24 cellular contexts compared by ENCODE assay signal in the genomic region with DNA sequence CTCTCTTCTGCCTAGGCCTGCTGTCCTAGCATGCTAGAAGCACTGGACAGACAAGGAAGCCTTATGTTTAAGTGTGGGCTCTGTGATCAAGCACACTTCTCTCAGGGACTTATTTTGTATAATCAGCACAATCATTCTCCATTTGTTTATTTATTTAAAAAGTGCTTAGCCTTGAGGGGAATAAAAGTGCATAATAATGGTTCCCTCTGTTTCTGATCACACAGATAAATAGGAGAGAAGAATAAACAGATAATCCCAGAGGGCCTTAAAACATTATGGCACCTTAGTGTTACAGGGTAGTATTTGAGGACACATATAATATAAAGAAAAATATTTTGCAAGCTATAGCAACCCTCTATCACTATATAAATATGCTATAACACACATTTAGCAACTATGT.
"Had no signal": no experiment of that assay in that cellular context is flagged by ENCODE, and none has a peak within 500 bp of the region (broad histone marks: within the 10 kb centered on the region; RNA-seq: fewer than 3 reads in every experiment).

No MANE protein-coding gene starts in this region.

- H3K4me3 ChIP-seq: K562, SJSA1 had no signal

- H3K27ac ChIP-seq: KMS-11, SJSA1 had no signal

- H3K9me3 ChIP-seq: SJSA1 had no signal

- H3K4me2 ChIP-seq: KMS-11 had no signal

- H3K36me3 Mint-ChIP-seq: IgD-negative memory B cell had no signal

- H3K9ac ChIP-seq: KMS-11 had no signal

- H3K4me1 ChIP-seq: SJSA1 had no signal

- H3K4me3 Mint-ChIP-seq: IgD-negative memory B cell had no signal

- DNase-seq: Kasumi-1, MV-4-11, NCI-H1048, NCI-H1105, NCI-H1436 treated with DMSO at 0.1 percent for 48 hours, NCI-H1694, NCI-H187 treated with DMSO at 0.1 percent for 48 hours, NCI-H2029 treated with DMSO at 0.1 percent for 48 hours, NCI-H2171, NCI-H226, NCI-H446, NCI-H510A, NCI-H524 treated with DMSO at 0.1 percent for 48 hours, NCI-H69, NCI-H774, Right ventricle myocardium superior, RPMI8226, SIG-M5 had no signal

- H3K27me3 Mint-ChIP-seq: IgD-negative memory B cell had no signal

- H3K27me3 ChIP-seq: SJSA1 had no signal

- H3K36me3 ChIP-seq: SJSA1 had no signal

- FAIRE-seq: HepG2, K562, RCC 7860 had no signal

- ATAC-seq: HepG2, K562 had no signal
